In the genomic region with DNA sequence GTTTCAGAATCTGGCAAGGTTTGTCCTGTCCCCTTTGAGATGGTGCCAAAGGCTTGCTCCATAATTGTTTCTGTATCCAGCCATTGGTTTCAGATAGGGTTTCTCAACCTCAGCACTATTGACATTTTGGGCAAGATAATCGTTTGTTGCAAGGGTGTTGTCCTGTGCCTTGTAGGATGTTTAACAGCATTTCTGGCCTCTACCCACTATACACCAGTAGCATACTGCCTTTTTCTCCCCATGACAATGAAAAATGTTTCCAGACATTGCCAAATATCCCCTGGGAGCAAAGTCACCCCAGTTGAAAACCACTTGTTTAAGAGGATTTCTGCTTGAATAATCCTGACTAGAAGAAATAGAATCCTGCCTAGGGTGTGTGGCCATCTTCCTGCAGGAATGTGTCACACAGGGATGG, we compare ENCODE assay signal across 1 cellular context.
TF ChIP-seq lines count a peak whose summit lies in the region.

No MANE protein-coding gene starts in this region.

TF ChIP-seq in liver, 16 proteins besides CTCF, POLR2A, EP300 and RAD21 (continued from another document):
- TF ChIP-seq, protein P1, sequence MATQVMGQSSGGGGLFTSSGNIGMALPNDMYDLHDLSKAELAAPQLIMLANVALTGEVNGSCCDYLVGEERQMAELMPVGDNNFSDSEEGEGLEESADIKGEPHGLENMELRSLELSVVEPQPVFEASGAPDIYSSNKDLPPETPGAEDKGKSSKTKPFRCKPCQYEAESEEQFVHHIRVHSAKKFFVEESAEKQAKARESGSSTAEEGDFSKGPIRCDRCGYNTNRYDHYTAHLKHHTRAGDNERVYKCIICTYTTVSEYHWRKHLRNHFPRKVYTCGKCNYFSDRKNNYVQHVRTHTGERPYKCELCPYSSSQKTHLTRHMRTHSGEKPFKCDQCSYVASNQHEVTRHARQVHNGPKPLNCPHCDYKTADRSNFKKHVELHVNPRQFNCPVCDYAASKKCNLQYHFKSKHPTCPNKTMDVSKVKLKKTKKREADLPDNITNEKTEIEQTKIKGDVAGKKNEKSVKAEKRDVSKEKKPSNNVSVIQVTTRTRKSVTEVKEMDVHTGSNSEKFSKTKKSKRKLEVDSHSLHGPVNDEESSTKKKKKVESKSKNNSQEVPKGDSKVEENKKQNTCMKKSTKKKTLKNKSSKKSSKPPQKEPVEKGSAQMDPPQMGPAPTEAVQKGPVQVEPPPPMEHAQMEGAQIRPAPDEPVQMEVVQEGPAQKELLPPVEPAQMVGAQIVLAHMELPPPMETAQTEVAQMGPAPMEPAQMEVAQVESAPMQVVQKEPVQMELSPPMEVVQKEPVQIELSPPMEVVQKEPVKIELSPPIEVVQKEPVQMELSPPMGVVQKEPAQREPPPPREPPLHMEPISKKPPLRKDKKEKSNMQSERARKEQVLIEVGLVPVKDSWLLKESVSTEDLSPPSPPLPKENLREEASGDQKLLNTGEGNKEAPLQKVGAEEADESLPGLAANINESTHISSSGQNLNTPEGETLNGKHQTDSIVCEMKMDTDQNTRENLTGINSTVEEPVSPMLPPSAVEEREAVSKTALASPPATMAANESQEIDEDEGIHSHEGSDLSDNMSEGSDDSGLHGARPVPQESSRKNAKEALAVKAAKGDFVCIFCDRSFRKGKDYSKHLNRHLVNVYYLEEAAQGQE (IDR thresholded peaks at IDR 0.05), result no peak
- TF ChIP-seq TAF1 (conservative IDR thresholded peaks at IDR 0.05), result no peak
- TF ChIP-seq JUND (IDR thresholded peaks at IDR 0.05), result no peak
- TF ChIP-seq NR2F2 (IDR thresholded peaks at IDR 0.05), result no peak
- no peak for TF ChIP-seq HNF4G (IDR thresholded peaks at IDR 0.05)
- TF ChIP-seq, protein P2, sequence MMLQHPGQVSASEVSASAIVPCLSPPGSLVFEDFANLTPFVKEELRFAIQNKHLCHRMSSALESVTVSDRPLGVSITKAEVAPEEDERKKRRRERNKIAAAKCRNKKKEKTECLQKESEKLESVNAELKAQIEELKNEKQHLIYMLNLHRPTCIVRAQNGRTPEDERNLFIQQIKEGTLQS (IDR thresholded peaks at IDR 0.05), result no peak
- peak; percentile 27 to 63 for TF ChIP-seq HNF4A (conservative IDR thresholded peaks at IDR 0.05)
- TF ChIP-seq, protein P3, sequence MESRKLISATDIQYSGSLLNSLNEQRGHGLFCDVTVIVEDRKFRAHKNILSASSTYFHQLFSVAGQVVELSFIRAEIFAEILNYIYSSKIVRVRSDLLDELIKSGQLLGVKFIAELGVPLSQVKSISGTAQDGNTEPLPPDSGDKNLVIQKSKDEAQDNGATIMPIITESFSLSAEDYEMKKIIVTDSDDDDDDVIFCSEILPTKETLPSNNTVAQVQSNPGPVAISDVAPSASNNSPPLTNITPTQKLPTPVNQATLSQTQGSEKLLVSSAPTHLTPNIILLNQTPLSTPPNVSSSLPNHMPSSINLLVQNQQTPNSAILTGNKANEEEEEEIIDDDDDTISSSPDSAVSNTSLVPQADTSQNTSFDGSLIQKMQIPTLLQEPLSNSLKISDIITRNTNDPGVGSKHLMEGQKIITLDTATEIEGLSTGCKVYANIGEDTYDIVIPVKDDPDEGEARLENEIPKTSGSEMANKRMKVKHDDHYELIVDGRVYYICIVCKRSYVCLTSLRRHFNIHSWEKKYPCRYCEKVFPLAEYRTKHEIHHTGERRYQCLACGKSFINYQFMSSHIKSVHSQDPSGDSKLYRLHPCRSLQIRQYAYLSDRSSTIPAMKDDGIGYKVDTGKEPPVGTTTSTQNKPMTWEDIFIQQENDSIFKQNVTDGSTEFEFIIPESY (IDR thresholded peaks at IDR 0.05), result peak; percentile 21
- peak in 1 of 2 donors; percentile 36 for TF ChIP-seq EGR1 (IDR thresholded peaks at IDR 0.05; ENCODE audit: low read depth in 2 of 2)
